8 cellular contexts compared by ENCODE assay signal in genomic region chr5:72194846-72195245, GRCh38.
DNase-seq lines count a peak whose midpoint lies in the region; ATAC-seq and TF ChIP-seq lines count a peak whose summit lies in the region.

No MANE protein-coding gene starts in this region.

- peak; percentile 47 for DNase-seq in activated naive CD4-positive, alpha-beta T cell treated with Interleukin-2 at 50 U/mL for 16 hours
- DNase-seq in activated naive CD4-positive, alpha-beta T cell treated with anti-CD3 and anti-CD28 coated beads, Interleukin-2, amount 50 U/mL, for 16 hours, result no peak
- DNase-seq in activated B cell treated with CpG ODN at 0.5 μM for 24 hours (no peak), NCI-H2227 treated with DMSO at 0.1 percent for 48 hours (lab: John Stamatoyannopoulos, UW) (no peak), kidney glomerular epithelial cell (lab: John Stamatoyannopoulos, UW) (no peak), T-helper 9 cell (no peak)
- DNase-seq in stimulated activated naive CD8-positive, alpha-beta T cell treated with anti-CD3 and anti-CD28 coated beads, Interleukin-15, amount 100 ng/mL, for 72 hours, result peak; percentile 5 to 57

- CTCF ChIA-PET in activated B cell treated with CpG ODN at 0.5 μM for 24 hours (lab: Charles Lee), result no interaction called here

- no peak for TF ChIP-seq CTCF in activated B cell treated with CpG ODN at 0.5 μM for 24 hours (IDR thresholded peaks at IDR 0.05)

- POLR2A ChIA-PET in activated B cell treated with CpG ODN at 0.5 μM for 24 hours (lab: Charles Lee), result no interaction called here

- H3K27me3 Mint-ChIP-seq in activated B cell treated with CpG ODN at 0.5 μM for 24 hours, result peaks cover 4% of the 10 kb centered on the region
- H3K27me3 Mint-ChIP-seq in stimulated activated naive CD8-positive, alpha-beta T cell treated with anti-CD3 and anti-CD28 coated beads, Interleukin-15, amount 100 ng/mL, for 72 hours, result peaks cover 47% of the 10 kb centered on the region

- peaks cover 20% of the 10 kb centered on the region for H3K4me1 Mint-ChIP-seq in activated B cell treated with CpG ODN at 0.5 μM for 24 hours
- H3K4me1 Mint-ChIP-seq in stimulated activated naive CD8-positive, alpha-beta T cell treated with anti-CD3 and anti-CD28 coated beads, Interleukin-15, amount 100 ng/mL, for 72 hours, result peaks cover 7% of the 10 kb centered on the region

- intact Hi-C loops in activated B cell treated with CpG ODN at 0.5 μM for 24 hours (cut with micrococcal nuclease), result no loop called here

- peaks cover 3% of the 10 kb centered on the region for H3K9me3 Mint-ChIP-seq in activated B cell treated with CpG ODN at 0.5 μM for 24 hours
- peaks cover 14 to 15% of the 10 kb centered on the region in 2 donors for H3K9me3 Mint-ChIP-seq in stimulated activated naive CD8-positive, alpha-beta T cell treated with anti-CD3 and anti-CD28 coated beads, Interleukin-15, amount 100 ng/mL, for 72 hours

- no peaks in the 10 kb centered on the region for H3K36me3 Mint-ChIP-seq in activated B cell treated with CpG ODN at 0.5 μM for 24 hours (ENCODE audit: low read depth)

- peak overlapping the region; percentile 44 for H3K4me3 Mint-ChIP-seq in activated B cell treated with CpG ODN at 0.5 μM for 24 hours
- peak overlapping the region in 1 of 2 donors; percentile 41 for H3K4me3 Mint-ChIP-seq in stimulated activated naive CD8-positive, alpha-beta T cell treated with anti-CD3 and anti-CD28 coated beads, Interleukin-15, amount 100 ng/mL, for 72 hours

- ATAC-seq in HG02943 (IDR thresholded peaks at IDR 0.05; ENCODE audit: low read depth, unreplicated experiment) (peak; percentile 96), activated B cell treated with CpG ODN at 0.5 μM for 24 hours (ENCODE audit: low read depth) (no peak)
- ATAC-seq in stimulated activated naive CD8-positive, alpha-beta T cell treated with anti-CD3 and anti-CD28 coated beads, Interleukin-15, amount 100 ng/mL, for 72 hours, result peak; percentile 83

- H3K27ac Mint-ChIP-seq in activated B cell treated with CpG ODN at 0.5 μM for 24 hours, result peak overlapping the region; percentile 44
- no peak overlapping the region for H3K27ac Mint-ChIP-seq in stimulated activated naive CD8-positive, alpha-beta T cell treated with anti-CD3 and anti-CD28 coated beads, Interleukin-15, amount 100 ng/mL, for 72 hours

Comparison
In these comparisons a context has a peak if more than half of its experiments do, and no peak if none do; other contexts are left out.
1. DNase-seq: peak in activated naive CD4-positive, alpha-beta T cell treated with Interleukin-2 at 50 U/mL for 16 hours (single experiment) and stimulated activated naive CD8-positive, alpha-beta T cell treated with anti-CD3 and anti-CD28 coated beads, Interleukin-15, amount 100 ng/mL, for 72 hours (2 of 2); none in activated naive CD4-positive, alpha-beta T cell treated with anti-CD3 and anti-CD28 coated beads, Interleukin-2, amount 50 U/mL, for 16 hours (single experiment), activated B cell treated with CpG ODN at 0.5 μM for 24 hours (single experiment), NCI-H2227 treated with DMSO at 0.1 percent for 48 hours (single experiment), kidney glomerular epithelial cell (single experiment) and T-helper 9 cell (single experiment).